Comparison of ENCODE assay signal across 8 cellular contexts in genomic region chr2:23925702-23926288, GRCh38. TPM values are rescaled to one million over a fixed set of nuclear protein-coding genes. Genes with fewer than 3 reads are reported as not detected.
A peak's percentile ranks its signal among the peaks of the same experiment; 100 is the strongest.
DNase-seq lines count a peak whose midpoint lies in the region; ATAC-seq, FAIRE-seq and TF ChIP-seq lines count a peak whose summit lies in the region.

No MANE protein-coding gene starts in this region.

- no peak for FAIRE-seq in RCC 7860 (lab: Jason Lieb, UNC)

- TF ChIP-seq EP300 in upper lobe of left lung (IDR thresholded peaks at IDR 0.05) = no peak

- 0 to 2% methylated on average over 13 of the region's 13 CpGs for WGBS in upper lobe of left lung, 2 donors

- H3K27ac Mint-ChIP-seq in CD14-positive monocyte = peak overlapping the region; percentile 99 to 100 (median 99)

- peaks cover 3 to 10% of the 10 kb centered on the region in 2 donors for H3K36me3 Mint-ChIP-seq in CD14-positive monocyte

- H3K27ac ChIP-seq in upper lobe of left lung = peak overlapping the region; percentile 97 to 99 (median 98)

- H3K27me3 Mint-ChIP-seq in CD14-positive monocyte (ENCODE audit: low read depth in 3 of 3) = no peaks in the 10 kb centered on the region

- H3K4me3 Mint-ChIP-seq in CD14-positive monocyte = peak overlapping the region; percentile 95 to 97

- TF ChIP-seq CTCF in CD14-positive monocyte (IDR thresholded peaks at IDR 0.05) = no peak
- TF ChIP-seq CTCF in upper lobe of left lung (IDR thresholded peaks at IDR 0.05) = no peak

- H3K9me3 ChIP-seq in upper lobe of left lung = no peaks in the 10 kb centered on the region

- peak in 3 of 4 donors; percentile 42 to 70 (median 58) for TF ChIP-seq POLR2A in upper lobe of left lung (IDR thresholded peaks at IDR 0.05)

- H3K4me1 ChIP-seq in upper lobe of left lung = peaks cover 22 to 35% (median 27%) of the 10 kb centered on the region in 4 donors

- H3K9me3 Mint-ChIP-seq in CD14-positive monocyte = no peaks in the 10 kb centered on the region

- no peaks in the 10 kb centered on the region for H3K36me3 ChIP-seq in upper lobe of left lung

- no peaks in the 10 kb centered on the region for H3K27me3 ChIP-seq in upper lobe of left lung

- peak; percentile 50 for ATAC-seq in GM19328 (IDR thresholded peaks at IDR 0.05; ENCODE audit: unreplicated experiment)
- ATAC-seq in HG03442 (IDR thresholded peaks at IDR 0.05; ENCODE audit: unreplicated experiment) = peak; percentile 46
- peak; percentile 77 to 80 for ATAC-seq in upper lobe of left lung (ENCODE audit: low FRiP score in 2 of 2)

- DNase-seq in CD14-positive monocyte (ENCODE audit: low spot score) (peak; percentile 80), RCC 7860 (ENCODE audit: low spot score) (peak; percentile 52), germinal center (ENCODE audit: low spot score) (peak; percentile 70), nucleus accumbens (lab: John Stamatoyannopoulos, UW) (peak in 40 of 56 donors; percentile 9 to 67 (median 47)), upper lobe of left lung (peak in 1 of 2 donors; percentile 76)
- peak in 3 of 4 experiments; percentile 19 to 39 (median 26) for DNase-seq in activated naive CD4-positive, alpha-beta T cell (lab: John Stamatoyannopoulos, UW)

- peaks cover 43% of the 10 kb centered on the region for H3K4me1 Mint-ChIP-seq in CD14-positive monocyte

- intact Hi-C loops in CD14-positive monocyte (cut with micrococcal nuclease) = loop anchor here (5.0 to 10.0 kb wide), 2 partner anchors 157 to 869 kb away; partner anchors contain the start of genes CENPO (in 1 of the 2), PTRHD1 (in 1 of the 2) and TP53I3 (in 1 of the 2)

- H3K4me3 ChIP-seq in upper lobe of left lung = peak overlapping the region; percentile 68 to 88 (median 76)

RNA-seq across cellular contexts. Expression of gene ATAD2B, which starts 1.1 kb away (rescaled TPM):
- 10 to 100 TPM in 1 of 2 donors, 1 to 10 TPM in 1; 4.9 to 12.1 TPM for polyA plus RNA-seq in CD14-positive monocyte
- total RNA-seq in upper lobe of left lung = 10 to 100 TPM; 17.8 to 51.3 (median 25.3) TPM

RNA-seq across cellular contexts. Expression of gene UBXN2A, which starts 14.5 kb away (rescaled TPM):
- 1 to 10 TPM; 5.5 to 6.8 TPM for polyA plus RNA-seq in CD14-positive monocyte
- 10 to 100 TPM in 3 of 6 donors, 1 to 10 TPM in 3; 6.3 to 16.8 (median 10.5) TPM for total RNA-seq in upper lobe of left lung
